ENCODE assay signal across 2 cellular contexts in the genomic region with DNA sequence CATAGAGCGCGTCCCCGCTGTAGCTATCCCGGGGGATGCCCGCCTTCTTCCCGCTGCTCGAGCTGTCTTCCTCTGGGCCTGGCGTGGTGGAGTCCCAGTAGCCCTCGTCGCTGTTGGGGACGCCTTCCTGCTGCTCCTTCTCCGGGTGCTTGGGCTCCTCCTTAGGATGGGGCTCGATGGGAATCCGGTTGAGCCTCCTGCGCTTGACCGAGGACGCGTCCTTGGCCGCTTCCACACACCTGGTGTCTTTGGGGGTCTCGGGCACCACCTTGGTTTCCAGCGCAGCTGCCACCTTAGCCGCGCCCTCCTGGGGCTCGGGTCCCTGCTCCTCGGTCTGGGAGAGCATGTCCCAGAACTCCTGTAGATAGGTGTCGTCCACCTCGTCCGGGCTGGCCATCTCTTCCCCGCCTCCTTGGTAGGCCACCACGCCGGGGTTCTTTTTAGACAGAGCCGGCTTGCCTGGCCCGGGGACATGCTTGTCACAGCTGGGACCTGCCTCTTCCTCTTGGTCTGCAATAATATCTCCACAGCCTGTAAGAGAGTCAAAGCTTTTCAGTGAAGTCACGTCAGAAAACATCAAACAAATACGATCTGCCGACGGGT.
TF ChIP-seq lines count a peak whose summit lies in the region.

No MANE protein-coding gene starts in this region.

TF ChIP-seq in H1, 55 proteins besides CTCF, POLR2A, EP300 and RAD21:
- TF ChIP-seq MAFK (IDR thresholded peaks at IDR 0.05; ENCODE audit: low read depth, low read length) (no peak), TCF12 (IDR thresholded peaks at IDR 0.05; ENCODE audit: low read depth, low read length) (no peak), EZH2 (IDR thresholded peaks at IDR 0.05; ENCODE audit: low read depth, low read length, severe bottlenecking) (peak; percentile 61), RBBP5 (IDR thresholded peaks at IDR 0.05; ENCODE audit: borderline replicate concordance, low read depth, low read length) (no peak), SRF (IDR thresholded peaks at IDR 0.05; ENCODE audit: low read depth, low read length) (no peak), JUN (IDR thresholded peaks at IDR 0.05; ENCODE audit: low read depth, low read length) (no peak), SP2 (IDR thresholded peaks at IDR 0.05; ENCODE audit: low read length) (no peak), FOSL1 (IDR thresholded peaks at IDR 0.05; ENCODE audit: insufficient read depth, low read depth, low read length) (no peak), PHF8 (conservative IDR thresholded peaks at IDR 0.05; ENCODE audit: low read depth, low read length) (no peak), GABPA (IDR thresholded peaks at IDR 0.05; ENCODE audit: borderline replicate concordance, insufficient read depth, low read length) (no peak), KDM5A (IDR thresholded peaks at IDR 0.05; ENCODE audit: low read length) (no peak), ASH2L (IDR thresholded peaks at IDR 0.05; ENCODE audit: low read length) (peak; percentile 9), SP4 (IDR thresholded peaks at IDR 0.05; ENCODE audit: low read length) (no peak), KDM4A (IDR thresholded peaks at IDR 0.05; ENCODE audit: low read depth, low read length, severe bottlenecking) (no peak), EGR1 (IDR thresholded peaks at IDR 0.05; ENCODE audit: borderline replicate concordance, low read depth, low read length) (no peak), BCL11A (IDR thresholded peaks at IDR 0.05; ENCODE audit: low read depth in 2 of 2, low read length in 2 of 2) (no peak), RFX5 (IDR thresholded peaks at IDR 0.05; ENCODE audit: borderline replicate concordance, low read depth, low read length) (no peak), SP1 (IDR thresholded peaks at IDR 0.05; ENCODE audit: low read depth, low read length) (no peak), CEBPB (IDR thresholded peaks at IDR 0.05; ENCODE audit: low read depth, low read length) (no peak), SUZ12 (IDR thresholded peaks at IDR 0.05; ENCODE audit: low read length) (peak; percentile 27; the same call in 1 of the 2 replicates), GTF2F1 (IDR thresholded peaks at IDR 0.05; ENCODE audit: borderline replicate concordance, low read depth, low read length) (no peak), YY1 (IDR thresholded peaks at IDR 0.05; ENCODE audit: low read depth, low read length) (no peak), NANOG (IDR thresholded peaks at IDR 0.05; ENCODE audit: insufficient read depth, low read depth, low read length, poor library complexity, severe bottlenecking) (no peak), BACH1 (IDR thresholded peaks at IDR 0.05; ENCODE audit: low read length) (no peak)
- TF ChIP-seq, protein P1, sequence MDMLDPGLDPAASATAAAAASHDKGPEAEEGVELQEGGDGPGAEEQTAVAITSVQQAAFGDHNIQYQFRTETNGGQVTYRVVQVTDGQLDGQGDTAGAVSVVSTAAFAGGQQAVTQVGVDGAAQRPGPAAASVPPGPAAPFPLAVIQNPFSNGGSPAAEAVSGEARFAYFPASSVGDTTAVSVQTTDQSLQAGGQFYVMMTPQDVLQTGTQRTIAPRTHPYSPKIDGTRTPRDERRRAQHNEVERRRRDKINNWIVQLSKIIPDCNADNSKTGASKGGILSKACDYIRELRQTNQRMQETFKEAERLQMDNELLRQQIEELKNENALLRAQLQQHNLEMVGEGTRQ (IDR thresholded peaks at IDR 0.05; ENCODE audit: low read length), result no peak
- TF ChIP-seq, protein P2, sequence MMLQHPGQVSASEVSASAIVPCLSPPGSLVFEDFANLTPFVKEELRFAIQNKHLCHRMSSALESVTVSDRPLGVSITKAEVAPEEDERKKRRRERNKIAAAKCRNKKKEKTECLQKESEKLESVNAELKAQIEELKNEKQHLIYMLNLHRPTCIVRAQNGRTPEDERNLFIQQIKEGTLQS (IDR thresholded peaks at IDR 0.05; ENCODE audit: insufficient read depth, low read depth, low read length), result no peak

TF ChIP-seq in neural cell, 6 proteins besides CTCF, POLR2A, EP300 and RAD21:
- no peak for TF ChIP-seq EZH2 (IDR thresholded peaks at IDR 0.05; ENCODE audit: borderline replicate concordance, insufficient read depth, low read length, poor library complexity, severe bottlenecking)
- TF ChIP-seq, protein P3, sequence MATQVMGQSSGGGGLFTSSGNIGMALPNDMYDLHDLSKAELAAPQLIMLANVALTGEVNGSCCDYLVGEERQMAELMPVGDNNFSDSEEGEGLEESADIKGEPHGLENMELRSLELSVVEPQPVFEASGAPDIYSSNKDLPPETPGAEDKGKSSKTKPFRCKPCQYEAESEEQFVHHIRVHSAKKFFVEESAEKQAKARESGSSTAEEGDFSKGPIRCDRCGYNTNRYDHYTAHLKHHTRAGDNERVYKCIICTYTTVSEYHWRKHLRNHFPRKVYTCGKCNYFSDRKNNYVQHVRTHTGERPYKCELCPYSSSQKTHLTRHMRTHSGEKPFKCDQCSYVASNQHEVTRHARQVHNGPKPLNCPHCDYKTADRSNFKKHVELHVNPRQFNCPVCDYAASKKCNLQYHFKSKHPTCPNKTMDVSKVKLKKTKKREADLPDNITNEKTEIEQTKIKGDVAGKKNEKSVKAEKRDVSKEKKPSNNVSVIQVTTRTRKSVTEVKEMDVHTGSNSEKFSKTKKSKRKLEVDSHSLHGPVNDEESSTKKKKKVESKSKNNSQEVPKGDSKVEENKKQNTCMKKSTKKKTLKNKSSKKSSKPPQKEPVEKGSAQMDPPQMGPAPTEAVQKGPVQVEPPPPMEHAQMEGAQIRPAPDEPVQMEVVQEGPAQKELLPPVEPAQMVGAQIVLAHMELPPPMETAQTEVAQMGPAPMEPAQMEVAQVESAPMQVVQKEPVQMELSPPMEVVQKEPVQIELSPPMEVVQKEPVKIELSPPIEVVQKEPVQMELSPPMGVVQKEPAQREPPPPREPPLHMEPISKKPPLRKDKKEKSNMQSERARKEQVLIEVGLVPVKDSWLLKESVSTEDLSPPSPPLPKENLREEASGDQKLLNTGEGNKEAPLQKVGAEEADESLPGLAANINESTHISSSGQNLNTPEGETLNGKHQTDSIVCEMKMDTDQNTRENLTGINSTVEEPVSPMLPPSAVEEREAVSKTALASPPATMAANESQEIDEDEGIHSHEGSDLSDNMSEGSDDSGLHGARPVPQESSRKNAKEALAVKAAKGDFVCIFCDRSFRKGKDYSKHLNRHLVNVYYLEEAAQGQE (IDR thresholded peaks at IDR 0.05; ENCODE audit: borderline replicate concordance), result no peak
- no peak for TF ChIP-seq MXI1 (conservative IDR thresholded peaks at IDR 0.05; ENCODE audit: poor library complexity, severe bottlenecking)
- TF ChIP-seq TAF1 (IDR thresholded peaks at IDR 0.05; ENCODE audit: low read depth), result no peak
TF ChIP-seq in neural cell: peak in this region for 0.
